Comparison of ENCODE assay signal across 34 cellular contexts in the genomic region with DNA sequence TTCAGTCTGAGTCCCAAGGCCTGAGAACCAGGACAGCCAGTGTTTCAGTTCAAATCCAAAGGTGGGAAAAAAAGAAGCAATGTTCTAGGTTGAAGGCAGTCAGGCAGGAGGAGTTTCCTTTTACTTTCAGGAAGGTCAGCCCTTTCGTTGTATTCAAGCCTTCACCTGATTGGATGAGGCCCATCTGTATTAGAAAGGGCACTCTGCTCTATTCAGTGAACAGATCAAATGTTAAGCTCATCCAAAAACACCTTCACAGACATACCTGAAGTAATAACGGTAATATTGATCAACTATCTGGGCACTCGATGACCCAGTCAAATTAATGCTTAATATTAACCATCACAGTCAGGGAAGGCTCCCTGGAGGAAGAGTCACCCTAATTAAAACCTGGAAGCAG.
"Had no signal": no experiment of that assay in that cellular context is flagged by ENCODE, and none has a peak within 500 bp of the region (broad histone marks: within the 10 kb centered on the region; RNA-seq: fewer than 3 reads in every experiment).

No MANE protein-coding gene starts in this region.

- H3K27ac ChIP-seq: adrenal gland, ascending aorta, body of pancreas, brain microvascular endothelial cell, breast epithelium, cardiac muscle cell had no signal

- H3K4me1 ChIP-seq: adrenal gland, ascending aorta, body of pancreas, breast epithelium had no signal

- ATAC-seq: activated naive CD4-positive, alpha-beta T cell treated with anti-CD3 and anti-CD28 coated beads, Interleukin-2, amount 50 U/mL, for 72 hours; activated naive CD8-positive, alpha-beta T cell treated with anti-CD3 and anti-CD28 coated beads, Interleukin-2, amount 50 U/mL, for 24 hours; activated T-cell treated with anti-CD3 and anti-CD28 coated beads, Interleukin-2, amount 50 U/mL, for 4 hours; activated T-cell treated with anti-CD3 and anti-CD28 coated beads, Interleukin-2, amount 50 U/mL, for 72 hours; activated T-helper 17 cell treated with anti-CD3 and anti-CD28 coated beads, Interleukin-2, amount 50 U/mL, for 72 hours; body of pancreas had no signal

- DNase-seq: activated effector memory CD4-positive, alpha-beta T cell treated with anti-CD3 and anti-CD28 coated beads, Interleukin-2, amount 50 U/mL, for 16 hours; activated effector memory CD4-positive, alpha-beta T cell treated with Interleukin-2 at 50 U/mL for 16 hours; activated gamma-delta T cell; activated gamma-delta T cell treated with Interleukin-2 at 50 U/mL for 16 hours; activated naive CD4-positive, alpha-beta T cell; activated naive CD4-positive, alpha-beta T cell treated with anti-CD3 and anti-CD28 coated beads for 36 hours; activated naive CD4-positive, alpha-beta T cell treated with anti-CD3 and anti-CD28 coated beads, Interleukin-2, amount 10 ng/mL, durations not matched to agents 7 days and 5 days; activated naive CD4-positive, alpha-beta T cell treated with anti-CD3 and anti-CD28 coated beads, Interleukin-2, amount 50 U/mL, for 16 hours; activated naive CD4-positive, alpha-beta T cell treated with Interleukin-2 at 50 U/mL for 16 hours; activated naive CD8-positive, alpha-beta T cell treated with anti-CD3 and anti-CD28 coated beads for 36 hours; activated naive CD8-positive, alpha-beta T cell treated with anti-CD3 and anti-CD28 coated beads, Interleukin-2, amount 10 ng/mL, durations not matched to agents 7 days and 5 days; activated naive CD8-positive, alpha-beta T cell treated with anti-CD3 and anti-CD28 coated beads, Interleukin-2, amount 50 U/mL, for 24 hours; activated T-cell treated with anti-CD3 and anti-CD28 coated beads, Interleukin-2, amount 50 U/mL, for 1 hour; activated T-cell treated with anti-CD3 and anti-CD28 coated beads, Interleukin-2, amount 50 U/mL, for 24 hours; activated T-cell treated with anti-CD3 and anti-CD28 coated beads, Interleukin-2, amount 50 U/mL, for 4 hours; activated T-cell treated with anti-CD3 and anti-CD28 coated beads, Interleukin-2, amount 50 U/mL, for 48 hours; activated T-cell treated with anti-CD3 and anti-CD28 coated beads, Interleukin-2, amount 50 U/mL, for 72 hours; adrenal gland; amniotic stem cell; amygdala; anterior cingulate cortex; aorta; body of pancreas; brain microvascular endothelial cell; caudate nucleus; central memory CD4-positive, alpha-beta T cell; cerebellar nuclear complex had no signal

- H3K9me3 ChIP-seq: adrenal gland, ascending aorta, body of pancreas, breast epithelium had no signal

- H3K27me3 ChIP-seq: ascending aorta, body of pancreas, brain microvascular endothelial cell, breast epithelium had no signal

- H3K4me3 ChIP-seq: adrenal gland, ascending aorta, body of pancreas, breast epithelium, cardiac muscle cell had no signal

- FAIRE-seq: astrocyte, bronchial epithelial cell had no signal

- H3K36me3 ChIP-seq: adrenal gland, ascending aorta, brain microvascular endothelial cell, breast epithelium, cardiac muscle cell had no signal
